Comparison of ENCODE assay signal across 8 cellular contexts in genomic region chr14:96100171-96101064, GRCh38.
DNase-seq lines count a peak whose midpoint lies in the region; ATAC-seq and TF ChIP-seq lines count a peak whose summit lies in the region.

No MANE protein-coding gene starts in this region.

- H3K9me2 ChIP-seq in HCT116 (ENCODE audit: insufficient read depth), result no peaks in the 10 kb centered on the region

- no peak overlapping the region for H3K27ac ChIP-seq in HCT116 (ENCODE audit: low read depth, low read length)

- H3K27me3 ChIP-seq in HCT116 (ENCODE audit: insufficient read depth, low read length), result no peaks in the 10 kb centered on the region

- H3K36me3 ChIP-seq in HCT116 (ENCODE audit: control insufficient read depth in 1 of 2, insufficient read depth in 2 of 2, low read length in 2 of 2), result no peaks in the 10 kb centered on the region

- no peak overlapping the region for H3K9ac ChIP-seq in HCT116 (ENCODE audit: low read length)

- TF ChIP-seq CTCF in HCT116 (IDR thresholded peaks at IDR 0.05 in 2 of 3, conservative IDR thresholded peaks at IDR 0.05 in 1 of 3; ENCODE audit: borderline replicate concordance in 1 of 3, insufficient read depth in 1 of 3, low read depth in 2 of 3, low read length in 2 of 3), result peak; percentile 91 to 99 (median 98)

- no peaks in the 10 kb centered on the region for H4K20me1 ChIP-seq in HCT116 (ENCODE audit: insufficient read depth)

- H3K4me2 ChIP-seq in HCT116 (ENCODE audit: low read length), result peak overlapping the region; percentile 16; the same call in 1 of the 2 replicates

- ATAC-seq in HCT116 (peak; percentile 79), GM19328 (IDR thresholded peaks at IDR 0.05; ENCODE audit: unreplicated experiment) (no peak)

- no peaks in the 10 kb centered on the region for H3K79me2 ChIP-seq in HCT116 (ENCODE audit: insufficient read depth, low read length)

- RAD21 ChIA-PET in HCT116 (lab: Charles Lee; ENCODE audit: low non-redundant PET in 1 of 2, low total read pairs in 2 of 2, uncharacterized antibody in 2 of 2, unreplicated experiment in 2 of 2), result interaction anchor here (0.7 to 1.3 kb wide), 3 partner anchors 172 to 175 kb away, joined by 3 to 11 read pairs (median 5); no protein-coding TSS in a partner anchor

- no peak overlapping the region for H2AFZ ChIP-seq in HCT116 (ENCODE audit: low read depth, low read length, poor library complexity, severe bottlenecking)

- no peaks in the 10 kb centered on the region for H3K9me3 ChIP-seq in HCT116 (ENCODE audit: control insufficient read depth in 1 of 2, insufficient read depth in 1 of 2, low read depth in 1 of 2, low read length in 2 of 2)

- peak; percentile 99 for TF ChIP-seq RAD21 in HCT116 (IDR thresholded peaks at IDR 0.05; ENCODE audit: low read depth)

- POLR2A ChIA-PET in HCT116 (lab: Charles Lee), result interaction anchor here (0.6 kb wide), 1 partner anchor 44 kb away, joined by 3 read pairs; no protein-coding TSS in a partner anchor

- DNase-seq in C1 segment of cervical spinal cord (lab: John Stamatoyannopoulos, UW), result peak in 12 of 14 donors; percentile 25 to 78 (median 58)
- DNase-seq in HCT116 (ENCODE audit: low read depth, low spot score), result peak; percentile 73
- DNase-seq in NCI-H526 (lab: John Stamatoyannopoulos, UW), result peak; percentile 48 to 88
- peak; percentile 37 to 41 for DNase-seq in activated CD4-positive, alpha-beta T cell treated with anti-CD3 and anti-CD28 coated beads, Interleukin-2, amount 50 U/mL, for 24 hours (ENCODE audit: low read depth in 1 of 2, low spot score in 1 of 2)
- peak; percentile 44 to 75 for DNase-seq in dermis microvascular lymphatic vessel endothelial cell (ENCODE audit: low read depth in 2 of 2)
- peak; percentile 88 for DNase-seq in medulla oblongata (ENCODE audit: extremely low spot score)
- peak; percentile 79 for DNase-seq in stimulated activated CD8-positive, alpha-beta memory T cell treated with anti-CD3 and anti-CD28 coated beads, Interleukin-4, amount 100 ng/mL, for 48 hours

- H3K4me1 ChIP-seq in HCT116 (ENCODE audit: control insufficient read depth in 1 of 2, insufficient read depth in 2 of 2, low read length in 2 of 2), result peaks cover 4 to 9% of the 10 kb centered on the region in 2 experiments; a peak in 1 of 4 replicates

- no peak overlapping the region for H3K4me3 ChIP-seq in HCT116 (replicated peaks in 1 of 2; ENCODE audit: low read depth in 1 of 2, low read length in 2 of 2)

- intact Hi-C loops in HCT116 (cut with micrococcal nuclease), result loop anchor here (1.0 kb wide), 3 partner anchors 175 to 324 kb away; no protein-coding TSS in a partner anchor

- no peak for TF ChIP-seq POLR2A in HCT116 (IDR thresholded peaks at IDR 0.05; ENCODE audit: borderline replicate concordance, extremely low read depth, insufficient read depth, insufficient read length)

- BruUV-seq in HCT116 (replicated peaks; lab: Mats Ljungman, UMichigan), result no TSS peak

- CTCF ChIA-PET in HCT116 (lab: Charles Lee), result interaction anchor here (0.6 to 3.5 kb wide), 29 partner anchors 11 to 432 kb away, joined by 3 to 66 read pairs (median 3); no protein-coding TSS in a partner anchor

TF ChIP-seq in HCT116, 20 proteins besides CTCF, POLR2A, EP300 and RAD21:
- no peak for TF ChIP-seq SP1 (IDR thresholded peaks at IDR 0.05; ENCODE audit: low read depth)
- TF ChIP-seq, protein P1, sequence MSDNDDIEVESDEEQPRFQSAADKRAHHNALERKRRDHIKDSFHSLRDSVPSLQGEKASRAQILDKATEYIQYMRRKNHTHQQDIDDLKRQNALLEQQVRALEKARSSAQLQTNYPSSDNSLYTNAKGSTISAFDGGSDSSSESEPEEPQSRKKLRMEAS (IDR thresholded peaks at IDR 0.05), result 0 out of 2 replicates have a peak, but pooled peaks have one; percentile 14
